In genomic region chr13:45047394-45048328, GRCh38 we compare ENCODE assay signal across 1 cellular context.
TF ChIP-seq lines count a peak whose summit lies in the region.

No MANE protein-coding gene starts in this region.

TF ChIP-seq in HepG2, 621 proteins besides CTCF, POLR2A, EP300 and RAD21 (continued from another document):
- TF ChIP-seq HMGXB3 (CRISPR knock-in tag; IDR thresholded peaks at IDR 0.05; ENCODE audit: borderline replicate concordance) (0 out of 2 replicates have a peak, but pooled peaks have one; percentile 45), STAG1 (CRISPR knock-in tag; IDR thresholded peaks at IDR 0.05) (peak; percentile 98), CERS6 (CRISPR knock-in tag; IDR thresholded peaks at IDR 0.05) (no peak), TSC22D2 (CRISPR knock-in tag; IDR thresholded peaks at IDR 0.05; ENCODE audit: borderline replicate concordance) (0 out of 2 replicates have a peak, but pooled peaks have one; percentile 32), RXRB (CRISPR knock-in tag; IDR thresholded peaks at IDR 0.05; ENCODE audit: borderline replicate concordance) (peak; percentile 17; the same call in 1 of the 2 replicates), ZNF790 (CRISPR knock-in tag; IDR thresholded peaks at IDR 0.05; ENCODE audit: borderline replicate concordance) (no peak), ZKSCAN8 (CRISPR knock-in tag; IDR thresholded peaks at IDR 0.05; ENCODE audit: borderline replicate concordance) (0 out of 2 replicates have a peak, but pooled peaks have one; percentile 36), KDM2A (CRISPR knock-in tag; IDR thresholded peaks at IDR 0.05; ENCODE audit: borderline replicate concordance, low read depth) (0 out of 2 replicates have a peak, but pooled peaks have one; percentile 31), ISL2 (CRISPR knock-in tag; IDR thresholded peaks at IDR 0.05) (no peak), SMC3 (IDR thresholded peaks at IDR 0.05; ENCODE audit: low read length) (peak; percentile 95)
